8 cellular contexts compared by ENCODE assay signal in genomic region chr7:67371429-67372305, GRCh38.
A peak's percentile ranks its signal among the peaks of the same experiment; 100 is the strongest.
DNase-seq lines count a peak whose midpoint lies in the region; ATAC-seq and TF ChIP-seq lines count a peak whose summit lies in the region.

No MANE protein-coding gene starts in this region.

- H3K27ac Mint-ChIP-seq in natural killer cell, result no peak overlapping the region

- H3K9me3 ChIP-seq in NT2/D1 (ENCODE audit: insufficient read depth, low read length), result peaks cover 18% of the 10 kb centered on the region; the same call in 1 of the 2 replicates

- no peak overlapping the region for H3K27ac ChIP-seq in substantia nigra (ENCODE audit: low read depth, low read length, poor library complexity, severe bottlenecking)

- no peak overlapping the region for H3K4me3 Mint-ChIP-seq in natural killer cell

- no peaks in the 10 kb centered on the region for H3K4me1 ChIP-seq in NT2/D1 (ENCODE audit: insufficient read depth, insufficient read length)

- peak; percentile 88 for TF ChIP-seq CTCF in natural killer cell (IDR thresholded peaks at IDR 0.05)

- ATAC-seq in GM21381 (IDR thresholded peaks at IDR 0.05; ENCODE audit: unreplicated experiment) (peak; percentile 96), natural killer cell (peak; percentile 83 to 98 (median 85))

- intact Hi-C loops in natural killer cell (cut with micrococcal nuclease), result no loop called here

- H3K36me3 ChIP-seq in NT2/D1 (ENCODE audit: insufficient read depth, insufficient read length, low read length), result no peaks in the 10 kb centered on the region

- no peak overlapping the region for H3K9ac ChIP-seq in NT2/D1 (ENCODE audit: insufficient read length, low read depth)

- H3K27me3 Mint-ChIP-seq in natural killer cell (ENCODE audit: low read depth in 2 of 2), result peaks cover 14% of the 10 kb centered on the region in 2 donors

- H3K27me3 ChIP-seq in NT2/D1 (ENCODE audit: insufficient read depth, insufficient read length), result peaks cover 5% of the 10 kb centered on the region

- DNase-seq in DMS153 treated with DMSO at 0.1 percent for 48 hours (lab: John Stamatoyannopoulos, UW; ENCODE audit: unreplicated experiment) (peak; percentile 45), HT-29 (ENCODE audit: low spot score) (peak; percentile 90), NT2/D1 (ENCODE audit: low read depth, low spot score) (peak; percentile 90), erythroblast (lab: John Stamatoyannopoulos, UW) (peak; percentile 57 to 76), natural killer cell (peak; percentile 30), substantia nigra (lab: John Stamatoyannopoulos, UW) (peak in 39 of 49 donors; percentile 0 to 64 (median 13))
- peak; percentile 5 for DNase-seq in activated CD8-positive, alpha-beta memory T cell treated with anti-CD3 and anti-CD28 coated beads, Interleukin-2, amount 50 U/mL, for 24 hours (ENCODE audit: extremely low read depth)

- H3K4me3 ChIP-seq in NT2/D1 (ENCODE audit: insufficient read length, low read depth), result no peak overlapping the region

- no peaks in the 10 kb centered on the region for H3K9me3 Mint-ChIP-seq in natural killer cell

- H3K36me3 Mint-ChIP-seq in natural killer cell, result no peaks in the 10 kb centered on the region

- TF ChIP-seq POLR2A in erythroblast (IDR thresholded peaks at IDR 0.05; ENCODE audit: low read length), result no peak

- H3K4me1 Mint-ChIP-seq in natural killer cell, result no peaks in the 10 kb centered on the region

Comparison
In these comparisons a context has a peak if more than half of its experiments do, and no peak if none do; other contexts are left out.
1. DNase-seq: peak in every context shown above with its lines; median percentile 90 in HT-29; 90 in NT2/D1; 66 in erythroblast; 45 in DMS153 treated with DMSO at 0.1 percent for 48 hours; 30 in natural killer cell; 13 in substantia nigra; 5 in activated CD8-positive, alpha-beta memory T cell treated with anti-CD3 and anti-CD28 coated beads, Interleukin-2, amount 50 U/mL, for 24 hours.